10 cellular contexts compared by ENCODE assay signal in genomic region chr15:101455291-101455916, GRCh38. TPM values are rescaled to one million over a fixed set of nuclear protein-coding genes. Genes with fewer than 3 reads are reported as not detected.
DNase-seq lines count a peak whose midpoint lies in the region; ATAC-seq and TF ChIP-seq lines count a peak whose summit lies in the region.
"Had no signal": no experiment of that assay in that cellular context is flagged by ENCODE, and none has a peak within 500 bp of the region (broad histone marks: within the 10 kb centered on the region; RNA-seq: fewer than 3 reads in every experiment).

No MANE protein-coding gene starts in this region.

- no peaks in the 10 kb centered on the region for H3K36me3 ChIP-seq in GM23248 (ENCODE audit: low read depth)

- no peak overlapping the region for H3K27ac Mint-ChIP-seq in H9
- H3K27ac Mint-ChIP-seq: stimulated activated naive CD8-positive, alpha-beta T cell treated with anti-CD3 and anti-CD28 coated beads, Interleukin-15, Interleukin-2, amounts not matched to agents 100 ng/mL and 50 ng/mL, for 24 hours had no signal

- no peak for TF ChIP-seq CTCF in H9 (conservative IDR thresholded peaks at IDR 0.05)

- no peak overlapping the region for H3K9ac ChIP-seq in GM23248
- no peak overlapping the region for H3K9ac ChIP-seq in H9 (ENCODE audit: extremely low read depth, insufficient read length, low read length)
- H3K9ac ChIP-seq: parathyroid adenoma had no signal

- no peak overlapping the region for H4K5ac ChIP-seq in H9 (ENCODE audit: insufficient read length, low read depth, low read length)

- WGBS in GM23248 (ENCODE audit: low coverage in 1 of 2, low lambda C conversion rate in 2 of 2, missing lambda C conversion rate in 2 of 2), 2 experiments, result 4 to 6% methylated on average over 9 of the region's 9 CpGs
- WGBS in H9 (ENCODE audit: extremely low coverage, insufficient read length, low lambda C conversion rate), result no CpG with 5 or more reads among the region's 9 CpGs

- H3K23me2 ChIP-seq in H9 (ENCODE audit: insufficient read length, low read depth, low read length, poor library complexity, severe bottlenecking), result no peaks in the 10 kb centered on the region

- H3K4me1 ChIP-seq in GM23248 (ENCODE audit: insufficient read depth) (peaks cover 14% of the 10 kb centered on the region), H9 (ENCODE audit: insufficient read depth, low read length) (no peaks in the 10 kb centered on the region)
- H3K4me1 ChIP-seq: parathyroid adenoma had no signal

- H2AK5ac ChIP-seq in H9 (ENCODE audit: insufficient read length, low read length), result no peak overlapping the region

- no peak overlapping the region for H3K4ac ChIP-seq in H9 (ENCODE audit: low read depth, low read length)

- H3K23ac ChIP-seq in H9 (ENCODE audit: insufficient read length, low read depth, low read length), result no peak overlapping the region

- H3K27ac ChIP-seq in GM23248 (no peak overlapping the region), H9 (ENCODE audit: insufficient read length, low read depth, low read length) (no peak overlapping the region)
- H3K27ac ChIP-seq: parathyroid adenoma had no signal

- H3K27me3 Mint-ChIP-seq in H9 (ENCODE audit: low read depth), result no peaks in the 10 kb centered on the region; the same call in 1 of the 2 replicates

- no peak overlapping the region for H2BK20ac ChIP-seq in H9 (ENCODE audit: low read depth, low read length, poor library complexity, severe bottlenecking)

- H3K79me1 ChIP-seq in H9 (ENCODE audit: insufficient read depth, low read depth, low read length, poor library complexity, severe bottlenecking), result no peaks in the 10 kb centered on the region

- H3T11ph ChIP-seq in H9 (ENCODE audit: low read length), result no peak overlapping the region

- H3K18ac ChIP-seq in H9 (ENCODE audit: insufficient read length, low read depth, low read length), result no peak overlapping the region

- H3K79me2 ChIP-seq in GM23248 (ENCODE audit: insufficient read depth) (no peaks in the 10 kb centered on the region), H9 (ENCODE audit: insufficient read depth, low read length) (no peaks in the 10 kb centered on the region)
- H3K79me2 ChIP-seq: parathyroid adenoma had no signal

- H2BK15ac ChIP-seq in H9 (ENCODE audit: low read depth, low read length), result no peak overlapping the region

- peaks cover 13 to 28% of the 10 kb centered on the region in 2 experiments for H3K4me1 Mint-ChIP-seq in H9

- no peak overlapping the region for H2BK120ac ChIP-seq in H9 (ENCODE audit: low read depth, low read length, poor library complexity, severe bottlenecking)

- no peak overlapping the region for H2BK12ac ChIP-seq in H9 (ENCODE audit: insufficient read length, low read depth, low read length)

- H3K36me3 Mint-ChIP-seq in H9 (ENCODE audit: insufficient read depth in 1 of 3, low read depth in 3 of 3), result no peaks in the 10 kb centered on the region

- DNase-seq in GM23248 (peak; percentile 65), SIG-M5 treated with dmso at 0.1 percent for 504 hours (lab: John Stamatoyannopoulos, UW; ENCODE audit: unreplicated experiment) (peak; percentile 76), head of caudate nucleus (peak in 39 of 42 donors; percentile 27 to 88 (median 64)), retina (peak; percentile 76), H9 (no peak)
- DNase-seq: activated naive CD4-positive, alpha-beta T cell treated with Interleukin-2 at 50 U/mL for 16 hours had no signal

- no peak overlapping the region for H3K4me3 ChIP-seq in GM23248

- H3K4me3 Mint-ChIP-seq in H9, result no peak overlapping the region
- H3K4me3 Mint-ChIP-seq: stimulated activated naive CD8-positive, alpha-beta T cell treated with anti-CD3 and anti-CD28 coated beads, Interleukin-15, Interleukin-2, amounts not matched to agents 100 ng/mL and 50 ng/mL, for 24 hours had no signal

- ATAC-seq in GM18907 (IDR thresholded peaks at IDR 0.05; ENCODE audit: unreplicated experiment) (no peak), GM21737 (IDR thresholded peaks at IDR 0.05; ENCODE audit: unreplicated experiment) (no peak)

- H2AFZ ChIP-seq in GM23248 (no peak overlapping the region), H9 (ENCODE audit: low read length) (no peak overlapping the region)
- H2AFZ ChIP-seq: parathyroid adenoma had no signal

- H3K9me3 ChIP-seq in GM23248 (ENCODE audit: low read depth) (no peaks in the 10 kb centered on the region), H9 (ENCODE audit: control insufficient read depth, low read depth, low read length) (no peaks in the 10 kb centered on the region)

- no peak overlapping the region for H3K14ac ChIP-seq in H9 (ENCODE audit: insufficient read depth, low read length)

- no peak overlapping the region for H2BK5ac ChIP-seq in H9 (ENCODE audit: insufficient read length, low read length)

- H4K91ac ChIP-seq in H9 (ENCODE audit: insufficient read length, low read depth, low read length), result no peak overlapping the region

- no peaks in the 10 kb centered on the region for H3K9me3 Mint-ChIP-seq in H9
- H3K9me3 Mint-ChIP-seq: stimulated activated naive CD8-positive, alpha-beta T cell treated with anti-CD3 and anti-CD28 coated beads, Interleukin-15, Interleukin-2, amounts not matched to agents 100 ng/mL and 50 ng/mL, for 24 hours had no signal

- no peaks in the 10 kb centered on the region for H3K27me3 ChIP-seq in GM23248 (replicated peaks; ENCODE audit: insufficient read depth)
- H3K27me3 ChIP-seq in H9 (ENCODE audit: insufficient read depth, low read length), result no peaks in the 10 kb centered on the region

- H3K4me2 ChIP-seq in GM23248 (ENCODE audit: unreplicated experiment), result no peak overlapping the region
- H3K4me2 ChIP-seq in H9 (ENCODE audit: insufficient read depth, insufficient read length, low read length), result no peak overlapping the region

- no peaks in the 10 kb centered on the region for H4K20me1 ChIP-seq in GM23248 (ENCODE audit: insufficient read depth)
- no peaks in the 10 kb centered on the region for H4K20me1 ChIP-seq in H9 (ENCODE audit: control insufficient read depth, insufficient read depth, insufficient read length)

- no peaks in the 10 kb centered on the region for H3K9me2 ChIP-seq in GM23248 (ENCODE audit: insufficient read depth)

- in situ Hi-C loops in GM23248 (cut with MboI), result no loop called here

- no peak overlapping the region for H4K8ac ChIP-seq in H9 (replicated peaks; ENCODE audit: insufficient read length, low read depth, low read length)

- H3K56ac ChIP-seq in H9 (ENCODE audit: insufficient read length, low read depth, low read length), result no peak overlapping the region

- no peaks in the 10 kb centered on the region for H3F3A ChIP-seq in GM23248 (ENCODE audit: insufficient read depth)

- intact Hi-C loops in head of caudate nucleus (cut with DNase I), result no loop called here

RNA-seq across cellular contexts. Expression of gene PCSK6, which starts 34.1 kb away (rescaled TPM):
- not detected in 2 replicates for total RNA-seq in GM23248 (2014; rRNA removed; shearing (Covaris generic))
- 0.19 and 0.38 TPM in 2 replicates for polyA plus RNA-seq in GM23248 (2016; fragmentation: Nextera tagmentation; extraction: Ambion mirVana)
- 3.4 and 4.0 TPM in 2 replicates for total RNA-seq in H9 (2021)
